Comparison of ENCODE assay signal across 1 cellular context in the genomic region with DNA sequence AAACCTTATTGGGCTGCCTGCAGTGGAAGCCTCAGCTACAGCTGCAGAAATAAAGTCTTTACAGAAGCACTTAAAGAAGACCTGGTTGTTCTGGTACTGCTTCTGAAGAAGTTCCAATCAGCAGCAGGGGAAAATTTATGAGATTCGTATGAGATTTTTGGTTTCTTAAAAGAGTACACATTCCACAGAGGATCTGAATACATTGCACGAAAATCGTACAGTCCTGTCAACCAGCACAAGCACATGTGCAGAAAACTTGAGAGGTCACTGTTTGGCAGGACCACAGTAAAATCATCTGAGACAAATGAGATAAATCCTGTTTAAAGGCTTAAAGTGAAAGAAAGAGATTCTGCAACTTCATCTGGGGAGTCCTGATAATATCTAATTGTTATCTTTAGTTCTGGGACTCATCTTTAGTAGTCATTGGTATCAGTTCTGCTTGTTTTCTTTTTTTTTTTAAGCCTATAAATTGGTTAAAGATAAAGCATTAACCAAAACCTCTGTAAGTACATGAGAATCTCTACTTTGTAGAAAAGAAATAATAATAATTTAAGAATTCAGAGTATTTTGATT.
TF ChIP-seq lines count a peak whose summit lies in the region.

No MANE protein-coding gene starts in this region.

TF ChIP-seq in IMR-90, 13 proteins besides CTCF, POLR2A, EP300 and RAD21:
- TF ChIP-seq CHD1 (IDR thresholded peaks at IDR 0.05; ENCODE audit: low read depth, low read length) (no peak), RFX5 (IDR thresholded peaks at IDR 0.05; ENCODE audit: low read depth, low read length) (no peak), RCOR1 (IDR thresholded peaks at IDR 0.05; ENCODE audit: insufficient replicate concordance, low read length) (no peak), SMC3 (IDR thresholded peaks at IDR 0.05; ENCODE audit: low read depth, low read length) (no peak), MAFK (IDR thresholded peaks at IDR 0.05; ENCODE audit: low read depth, low read length) (no peak), BHLHE40 (IDR thresholded peaks at IDR 0.05; ENCODE audit: low read depth, low read length) (no peak), MAZ (IDR thresholded peaks at IDR 0.05; ENCODE audit: borderline replicate concordance, low read depth, low read length) (no peak)
- TF ChIP-seq, protein P1, sequence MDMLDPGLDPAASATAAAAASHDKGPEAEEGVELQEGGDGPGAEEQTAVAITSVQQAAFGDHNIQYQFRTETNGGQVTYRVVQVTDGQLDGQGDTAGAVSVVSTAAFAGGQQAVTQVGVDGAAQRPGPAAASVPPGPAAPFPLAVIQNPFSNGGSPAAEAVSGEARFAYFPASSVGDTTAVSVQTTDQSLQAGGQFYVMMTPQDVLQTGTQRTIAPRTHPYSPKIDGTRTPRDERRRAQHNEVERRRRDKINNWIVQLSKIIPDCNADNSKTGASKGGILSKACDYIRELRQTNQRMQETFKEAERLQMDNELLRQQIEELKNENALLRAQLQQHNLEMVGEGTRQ (IDR thresholded peaks at IDR 0.05; ENCODE audit: low read depth, low read length), result no peak
TF ChIP-seq in IMR-90: peak in this region for 0.
